In genomic region chr20:50724851-50725721, GRCh38 we compare ENCODE assay signal across 9 cellular contexts. TPM values are rescaled to one million over a fixed set of nuclear protein-coding genes. Genes with fewer than 3 reads are reported as not detected.
DNase-seq lines count a peak whose midpoint lies in the region; ATAC-seq and TF ChIP-seq lines count a peak whose summit lies in the region.
"Had no signal": no experiment of that assay in that cellular context is flagged by ENCODE, and none has a peak within 500 bp of the region (broad histone marks: within the 10 kb centered on the region; RNA-seq: fewer than 3 reads in every experiment).

No MANE protein-coding gene starts in this region.

- H3K4me1 ChIP-seq in HUES64 (ENCODE audit: insufficient read depth, low read length), result peaks cover 24% of the 10 kb centered on the region

- H3K27ac ChIP-seq in AG04450 (ENCODE audit: low read depth, low read length) (peak overlapping the region; percentile 82), HUES64 (ENCODE audit: low read depth, low read length) (peak overlapping the region; percentile 32)

- no peak overlapping the region for H3K27ac Mint-ChIP-seq in activated naive CD8-positive, alpha-beta T cell treated with anti-CD3 and anti-CD28 coated beads, Interleukin-2, amount 50 U/mL, for 24 hours

- no peak overlapping the region; the same call in 1 of the 2 replicates for H3K4me3 ChIP-seq in AG04450 (ENCODE audit: low read depth, low read length)
- H3K4me3 ChIP-seq in HUES64 (ENCODE audit: low read length), result no peak overlapping the region

- peak overlapping the region; percentile 45; the same call in 1 of the 2 replicates for H3K9ac ChIP-seq in HUES64 (ENCODE audit: low read depth, low read length)

- no peaks in the 10 kb centered on the region for H3K9me3 Mint-ChIP-seq in activated naive CD8-positive, alpha-beta T cell treated with anti-CD3 and anti-CD28 coated beads, Interleukin-2, amount 50 U/mL, for 24 hours
- H3K9me3 Mint-ChIP-seq: central memory CD8-positive, alpha-beta T cell had no signal

- H3K4me3 Mint-ChIP-seq in activated naive CD8-positive, alpha-beta T cell treated with anti-CD3 and anti-CD28 coated beads, Interleukin-2, amount 50 U/mL, for 24 hours, result no peak overlapping the region
- H3K4me3 Mint-ChIP-seq: central memory CD8-positive, alpha-beta T cell had no signal

- H3K36me3 ChIP-seq in HUES64 (ENCODE audit: insufficient read depth, low read length), result no peaks in the 10 kb centered on the region

- no peaks in the 10 kb centered on the region for H3K27me3 Mint-ChIP-seq in activated naive CD8-positive, alpha-beta T cell treated with anti-CD3 and anti-CD28 coated beads, Interleukin-2, amount 50 U/mL, for 24 hours
- H3K27me3 Mint-ChIP-seq: central memory CD8-positive, alpha-beta T cell had no signal

- H3K9me3 ChIP-seq in AG04450 (ENCODE audit: control insufficient read depth, insufficient read depth, low read length) (no peaks in the 10 kb centered on the region), HUES64 (ENCODE audit: insufficient read depth, low read depth, low read length) (no peaks in the 10 kb centered on the region)

- CTCF ChIA-PET in AG04450 (lab: Charles Lee), result interaction anchor here (1.0 to 2.1 kb wide), 5 partner anchors 11 to 421 kb away, joined by 3 to 14 read pairs (median 4); no protein-coding TSS in a partner anchor

- peaks cover 11% of the 10 kb centered on the region for H3K4me1 Mint-ChIP-seq in activated naive CD8-positive, alpha-beta T cell treated with anti-CD3 and anti-CD28 coated beads, Interleukin-2, amount 50 U/mL, for 24 hours
- H3K4me1 Mint-ChIP-seq: central memory CD8-positive, alpha-beta T cell had no signal

- no peak for TF ChIP-seq CTCF in AG04450 (IDR thresholded peaks at IDR 0.05; ENCODE audit: low read depth, low read length)

- POLR2A ChIA-PET in AG04450 (lab: Yijun Ruan, JAX), result interaction anchor here (0.6 to 1.6 kb wide), 10 partner anchors 11 to 184 kb away, joined by 3 to 7 read pairs (median 4); no protein-coding TSS in a partner anchor

- no peaks in the 10 kb centered on the region for H3K36me3 Mint-ChIP-seq in activated naive CD8-positive, alpha-beta T cell treated with anti-CD3 and anti-CD28 coated beads, Interleukin-2, amount 50 U/mL, for 24 hours (ENCODE audit: low read depth)

- H3K27me3 ChIP-seq in AG04450 (ENCODE audit: control insufficient read depth, insufficient read depth, low read length) (no peaks in the 10 kb centered on the region), HUES64 (ENCODE audit: insufficient read depth, low read length) (no peaks in the 10 kb centered on the region)

- peak; percentile 99 for ATAC-seq in activated naive CD8-positive, alpha-beta T cell treated with anti-CD3 and anti-CD28 coated beads, Interleukin-2, amount 50 U/mL, for 24 hours
- ATAC-seq in GM19035 (IDR thresholded peaks at IDR 0.05; ENCODE audit: unreplicated experiment) (no peak), GM19023 (IDR thresholded peaks at IDR 0.05; ENCODE audit: unreplicated experiment) (no peak), GM19397 (IDR thresholded peaks at IDR 0.05; ENCODE audit: unreplicated experiment) (no peak)

- DNase-seq in AG04450 (ENCODE audit: low read depth, low spot score) (peak; percentile 90), iris pigment epithelial cell (ENCODE audit: low read depth) (peak; percentile 97)
- DNase-seq in activated naive CD8-positive, alpha-beta T cell treated with anti-CD3 and anti-CD28 coated beads, Interleukin-2, amount 50 U/mL, for 24 hours, result peak; percentile 75
- DNase-seq in stimulated activated CD4-positive, alpha-beta T cell treated with anti-CD3 and anti-CD28 coated beads, Interleukin-2, amount 100 ng/mL, for 4 hours (ENCODE audit: low read depth), result peak; percentile 80

- WGBS in HUES64, result 44% methylated on average over 14 of the region's 14 CpGs

RNA-seq across cellular contexts. Expression of gene PARD6B, which starts 6.3 kb away (rescaled TPM):
- 0.61 and 0.71 TPM in 2 replicates for polyA plus RNA-seq in AG04450 (2011; rRNA removed)
- polyA minus RNA-seq in AG04450 (2011; rRNA and poly(A)+ RNA removed), result 1.7 TPM in 2 replicates
- polyA plus RNA-seq in HUES64 (2013, experiment 1 of 2), result 6.1 TPM
- polyA plus RNA-seq in HUES64 (2013, experiment 2 of 2), result 6.4 TPM

RNA-seq across cellular contexts. Expression of gene RIPOR3, which starts 33.7 kb away (rescaled TPM):
- polyA plus RNA-seq in AG04450 (2011; rRNA removed), result 11.5 and 15.2 TPM in 2 replicates
- 10.5 and 15.1 TPM in 2 replicates for polyA minus RNA-seq in AG04450 (2011; rRNA and poly(A)+ RNA removed)
- 0.85 TPM for polyA plus RNA-seq in HUES64 (2013, experiment 1 of 2)
- 0.89 TPM for polyA plus RNA-seq in HUES64 (2013, experiment 2 of 2)
